ENCODE assay signal across 9 cellular contexts in the genomic region with DNA sequence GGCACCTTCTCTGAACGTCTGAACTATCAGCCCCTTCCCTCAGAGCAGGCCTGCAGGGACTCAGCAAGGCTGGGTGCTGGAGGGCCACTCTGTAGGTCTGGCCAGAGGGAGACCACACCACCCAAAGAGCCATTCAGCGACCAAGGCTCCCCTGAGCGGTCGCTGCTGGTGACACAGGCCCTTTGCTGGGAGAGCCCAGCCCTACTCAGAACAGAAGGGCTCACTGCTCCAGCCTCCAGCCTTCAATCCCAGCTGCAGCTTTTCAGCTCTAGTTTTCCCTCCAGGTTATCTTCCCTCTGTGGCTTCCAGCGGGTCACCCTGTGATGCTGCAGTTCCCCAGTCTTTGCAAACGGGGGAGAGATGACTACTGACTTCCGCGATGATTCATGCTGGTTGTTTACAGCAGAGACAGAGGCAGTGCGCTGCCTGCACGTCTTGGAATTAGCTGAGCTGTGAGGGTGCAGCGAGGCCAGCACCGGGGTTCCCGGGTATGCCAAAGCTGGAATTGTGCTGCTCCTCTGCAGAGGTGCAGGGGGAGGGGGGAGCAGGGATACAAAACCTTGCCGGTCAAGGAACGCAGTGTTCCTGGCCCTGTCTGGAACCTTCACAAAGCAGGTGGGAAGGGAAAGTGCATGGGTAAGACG.
DNase-seq lines count a peak whose midpoint lies in the region; ATAC-seq, FAIRE-seq and TF ChIP-seq lines count a peak whose summit lies in the region.
"Had no signal": no experiment of that assay in that cellular context is flagged by ENCODE, and none has a peak within 500 bp of the region (broad histone marks: within the 10 kb centered on the region; RNA-seq: fewer than 3 reads in every experiment).

No MANE protein-coding gene starts in this region.

- H3K4me2 ChIP-seq in PC-3 (ENCODE audit: low read length) = peak overlapping the region; percentile 75
- H3K4me2 ChIP-seq in hepatocyte = peak overlapping the region; percentile 45

- no TSS peak for BruUV-seq in PC-3 (replicated peaks; lab: Mats Ljungman, UMichigan)

- no peaks in the 10 kb centered on the region for H3F3A ChIP-seq in PC-3 (ENCODE audit: low read length, unreplicated experiment)

- H3K9me2 ChIP-seq in PC-3 (replicated peaks; ENCODE audit: low read length) (no peaks in the 10 kb centered on the region), hepatocyte (replicated peaks; ENCODE audit: insufficient read depth) (no peaks in the 10 kb centered on the region)

- 33% methylated on average over 16 of the region's 16 CpGs for WGBS in hepatocyte (ENCODE audit: low lambda C conversion rate, missing lambda C conversion rate)

- H3K36me3 ChIP-seq in PC-3 (ENCODE audit: low read depth, low read length) = no peaks in the 10 kb centered on the region
- no peaks in the 10 kb centered on the region for H3K36me3 ChIP-seq in adipocyte (ENCODE audit: control insufficient read depth, insufficient read depth, low read length, severe bottlenecking)
- no peaks in the 10 kb centered on the region for H3K36me3 ChIP-seq in hepatocyte (replicated peaks; ENCODE audit: insufficient read depth, low read depth)
- no peaks in the 10 kb centered on the region for H3K36me3 ChIP-seq in gastrocnemius medialis

- DNase-seq in GDM1 (lab: John Stamatoyannopoulos, UW) = peak; percentile 69
- DNase-seq in PC-3 = peak; percentile 90
- DNase-seq in adipocyte (ENCODE audit: low read depth) = peak; percentile 65
- DNase-seq in hepatocyte (ENCODE audit: low spot score) = peak; percentile 81
- DNase-seq in gastrocnemius medialis = peak; percentile 88 to 95
- DNase-seq in GM12892 (ENCODE audit: insufficient read length) = no peak
- DNase-seq in NCI-H1092 treated with DMSO at 0.1 percent for 48 hours (lab: John Stamatoyannopoulos, UW) = no peak
- no peak for DNase-seq in D721Med (ENCODE audit: insufficient read length, low spot score)

- H3K9me3 ChIP-seq in PC-3 (ENCODE audit: low read length) (no peaks in the 10 kb centered on the region), adipocyte (ENCODE audit: control insufficient read depth, low read length) (no peaks in the 10 kb centered on the region), hepatocyte (ENCODE audit: low read depth) (no peaks in the 10 kb centered on the region), gastrocnemius medialis (no peaks in the 10 kb centered on the region)

- FAIRE-seq in GM12892 (lab: Jason Lieb, UNC) (no peak), D721Med (lab: Jason Lieb, UNC) (no peak)

- H3K79me2 ChIP-seq in PC-3 (ENCODE audit: low read length) (no peaks in the 10 kb centered on the region), hepatocyte (no peaks in the 10 kb centered on the region)
- H3K79me2 ChIP-seq: parathyroid adenoma had no signal

- H4K20me1 ChIP-seq in PC-3 (ENCODE audit: low read length) (no peaks in the 10 kb centered on the region), hepatocyte (ENCODE audit: insufficient read depth, poor library complexity, severe bottlenecking) (no peaks in the 10 kb centered on the region)

- H2AFZ ChIP-seq in PC-3 (ENCODE audit: low read length) (peak overlapping the region; percentile 61), hepatocyte (no peak overlapping the region)
- H2AFZ ChIP-seq: parathyroid adenoma had no signal

- TF ChIP-seq POLR2A in gastrocnemius medialis (IDR thresholded peaks at IDR 0.05) (peak; percentile 56 to 88), GM12892 (IDR thresholded peaks at IDR 0.05; ENCODE audit: low read depth, low read length) (no peak)

- no peak for TF ChIP-seq CTCF in PC-3 (conservative IDR thresholded peaks at IDR 0.05; ENCODE audit: low read depth, low read length)
- TF ChIP-seq CTCF in hepatocyte (IDR thresholded peaks at IDR 0.05; ENCODE audit: poor library complexity) = no peak
- TF ChIP-seq CTCF in gastrocnemius medialis (IDR thresholded peaks at IDR 0.05 in 4 of 5, conservative IDR thresholded peaks at IDR 0.05 in 1 of 5) = no peak
- no peak for TF ChIP-seq CTCF in D721Med (IDR thresholded peaks at IDR 0.05; ENCODE audit: insufficient read depth, missing control alignments)

- H3K4me3 ChIP-seq in PC-3 (ENCODE audit: low read length) (peak overlapping the region; percentile 39; the same call in 1 of the 2 replicates), adipocyte (ENCODE audit: low read length) (no peak overlapping the region), hepatocyte (no peak overlapping the region), gastrocnemius medialis (peak overlapping the region; percentile 38 to 70 (median 56))

- POLR2A ChIA-PET in PC-3 (lab: Charles Lee; ENCODE audit: unreplicated experiment) = interaction anchor here (0.7 kb wide), 1 partner anchor 109 kb away, joined by 6 read pairs; no protein-coding TSS in a partner anchor

- intact Hi-C loops in PC-3 (cut with micrococcal nuclease) (no loop called here), gastrocnemius medialis (cut with DNase I; ENCODE audit: low total_unique reads) (loop anchor here (2.0 to 5.0 kb wide), 4 partner anchors 77 to 357 kb away; a partner anchor contains a TSS)

- H3K27me3 ChIP-seq in PC-3 (ENCODE audit: low read length) (no peaks in the 10 kb centered on the region), adipocyte (replicated peaks; ENCODE audit: control insufficient read depth, insufficient read depth, low read length) (no peaks in the 10 kb centered on the region), hepatocyte (no peaks in the 10 kb centered on the region), gastrocnemius medialis (no peaks in the 10 kb centered on the region)

- H3K27ac ChIP-seq in PC-3 (ENCODE audit: low read length) (peak overlapping the region; percentile 83), hepatocyte (peak overlapping the region; percentile 17), gastrocnemius medialis (peak overlapping the region; percentile 98 to 99 (median 98))
- H3K27ac ChIP-seq: parathyroid adenoma had no signal

- peak; percentile 98 for ATAC-seq in PC-3
- ATAC-seq in gastrocnemius medialis = peak; percentile 63 to 78

- H3K9ac ChIP-seq in PC-3 (ENCODE audit: low read length) (peak overlapping the region; percentile 58), adipocyte (ENCODE audit: low read length) (peak overlapping the region; percentile 20)
- H3K9ac ChIP-seq: parathyroid adenoma had no signal

- CTCF ChIA-PET in PC-3 (lab: Charles Lee) = interaction anchor here (0.6 to 0.8 kb wide), 2 partner anchors 9 to 53 kb away, joined by 3 to 5 read pairs; no protein-coding TSS in a partner anchor

- in situ Hi-C loops in gastrocnemius medialis (cut with MboI; ENCODE audit: low sequenced_read_pairs in 4 of 4) = loop anchor here in 3 of 4 donors (25.0 kb wide), 2 partner anchors 162 to 187 kb away; no protein-coding TSS in a partner anchor

- H3K4me1 ChIP-seq in PC-3 (ENCODE audit: insufficient read depth, low read length) = peaks cover 29% of the 10 kb centered on the region
- H3K4me1 ChIP-seq in adipocyte (ENCODE audit: control insufficient read depth, insufficient read depth, low read length) = peaks cover 41% of the 10 kb centered on the region
- peaks cover 29% of the 10 kb centered on the region for H3K4me1 ChIP-seq in hepatocyte (ENCODE audit: insufficient read depth)
- peaks cover 45 to 47% of the 10 kb centered on the region in 2 donors for H3K4me1 ChIP-seq in gastrocnemius medialis
- H3K4me1 ChIP-seq: parathyroid adenoma had no signal

Comparison
In these comparisons a context has a peak if more than half of its experiments do, and no peak if none do; other contexts are left out.
1. DNase-seq: peak in GDM1 (single experiment), PC-3 (single experiment), adipocyte (single experiment), hepatocyte (single experiment) and gastrocnemius medialis (2 of 2); none in GM12892 (single experiment), NCI-H1092 treated with DMSO at 0.1 percent for 48 hours (single experiment) and D721Med (single experiment).
2. H3K27ac ChIP-seq: peak in every context shown above with its lines; median percentile 98 in gastrocnemius medialis; 83 in PC-3; 17 in hepatocyte.
3. H3K4me3 ChIP-seq: peak in PC-3 (single experiment) and gastrocnemius medialis (4 of 4); none in adipocyte (single experiment) and hepatocyte (single experiment).